Comparison of ENCODE assay signal across 15 cellular contexts in genomic region chr17:59643159-59643857, GRCh38. TPM values are rescaled to one million over a fixed set of nuclear protein-coding genes. Genes with fewer than 3 reads are reported as not detected.
DNase-seq lines count a peak whose midpoint lies in the region; ATAC-seq and TF ChIP-seq lines count a peak whose summit lies in the region.
"Had no signal": no experiment of that assay in that cellular context is flagged by ENCODE, and none has a peak within 500 bp of the region (broad histone marks: within the 10 kb centered on the region; RNA-seq: fewer than 3 reads in every experiment).

No MANE protein-coding gene starts in this region.

- TF ChIP-seq EP300 in transverse colon (IDR thresholded peaks at IDR 0.05; ENCODE audit: low read depth) = no peak

- H3K4me3 ChIP-seq in breast epithelium (no peak overlapping the region), thyroid gland (replicated peaks in 1 of 3) (no peak overlapping the region), transverse colon (no peak overlapping the region)

- POLR2A ChIA-PET in MCF 10A (lab: Yijun Ruan, JAX) = interaction anchor here (0.9 to 3.1 kb wide), 6 partner anchors 9 to 64 kb away, joined by 3 to 27 read pairs (median 4); partner anchors contain the start of genes CLTC, PTRH2 and VMP1
- POLR2A ChIA-PET in T-cell (lab: Charles Lee) = no interaction called here

- TF ChIP-seq CTCF in MCF 10A (IDR thresholded peaks at IDR 0.05; ENCODE audit: unreplicated experiment) (no peak), breast epithelium (IDR thresholded peaks at IDR 0.05) (no peak), thyroid gland (IDR thresholded peaks at IDR 0.05) (peak in 1 of 6 experiments; percentile 21), transverse colon (IDR thresholded peaks at IDR 0.05) (no peak)

- CTCF ChIA-PET in MCF 10A (lab: Yijun Ruan, JAX) (interaction anchor here (0.5 kb wide), 1 partner anchor 272 kb away, joined by 3 read pairs; no protein-coding TSS in a partner anchor), T-cell (lab: Charles Lee) (interaction anchor here in 1 of 2 donors (0.5 to 0.9 kb wide), 2 partner anchors 24 to 109 kb away, joined by 3 to 4 read pairs; partner anchors contain the start of gene CLTC)

- no peak for DNase-seq in MCF 10A (ENCODE audit: unreplicated experiment)
- no peak for DNase-seq in breast epithelium (ENCODE audit: low spot score in 2 of 2)
- no peak for DNase-seq in T-cell
- DNase-seq in left ventricle myocardium superior = no peak
- DNase-seq in thyroid gland = no peak
- no peak for DNase-seq in Ammon's horn (ENCODE audit: low spot score)
- DNase-seq in transverse colon = no peak
- DNase-seq: activated naive CD4-positive, alpha-beta T cell treated with anti-CD3 and anti-CD28 coated beads, Interleukin-2, amount 10 ng/mL, durations not matched to agents 7 days and 5 days; hypothalamus; NCI-H187 treated with DMSO at 0.1 percent for 48 hours; retina; stimulated activated naive CD8-positive, alpha-beta T cell treated with anti-CD3 and anti-CD28 coated beads, Interleukin-15, amount 100 ng/mL, for 72 hours; T-helper 1 cell had no signal

- in situ Hi-C loops in transverse colon (cut with MboI; ENCODE audit: low pct_ligation_motif_present in 1 of 4, low pct_unique_long_range_greater_than_20kb in 1 of 4, low sequenced_read_pairs in 3 of 4) = no loop called here

- no peaks in the 10 kb centered on the region for H3K27me3 ChIP-seq in breast epithelium
- no peaks in the 10 kb centered on the region for H3K27me3 ChIP-seq in thyroid gland
- no peaks in the 10 kb centered on the region for H3K27me3 ChIP-seq in transverse colon

- BruUV-seq in MCF 10A (replicated peaks; lab: Mats Ljungman, UMichigan) = no TSS peak

- H3K36me3 Mint-ChIP-seq in MCF 10A (ENCODE audit: insufficient read depth, unreplicated experiment) (peaks cover 71% of the 10 kb centered on the region), T-cell (peaks cover 18% of the 10 kb centered on the region)

- peak overlapping the region; percentile 76 for H3K27ac Mint-ChIP-seq in MCF 10A (ENCODE audit: low read depth, unreplicated experiment)
- peak overlapping the region; percentile 34 to 50 for H3K27ac Mint-ChIP-seq in T-cell
- H3K27ac Mint-ChIP-seq: activated naive CD4-positive, alpha-beta T cell treated with anti-CD3 and anti-CD28 coated beads, Interleukin-2, amount 10 ng/mL, durations not matched to agents 7 days and 5 days; stimulated activated naive CD8-positive, alpha-beta T cell treated with anti-CD3 and anti-CD28 coated beads, Interleukin-15, amount 100 ng/mL, for 72 hours had no signal

- no peaks in the 10 kb centered on the region for H3K27me3 Mint-ChIP-seq in MCF 10A (ENCODE audit: insufficient read depth, unreplicated experiment)
- H3K27me3 Mint-ChIP-seq in T-cell = no peaks in the 10 kb centered on the region
- H3K27me3 Mint-ChIP-seq: activated naive CD4-positive, alpha-beta T cell treated with anti-CD3 and anti-CD28 coated beads, Interleukin-2, amount 10 ng/mL, durations not matched to agents 7 days and 5 days; stimulated activated naive CD8-positive, alpha-beta T cell treated with anti-CD3 and anti-CD28 coated beads, Interleukin-15, amount 100 ng/mL, for 72 hours had no signal

- H3K9me3 Mint-ChIP-seq in MCF 10A (ENCODE audit: unreplicated experiment) (no peaks in the 10 kb centered on the region), T-cell (no peaks in the 10 kb centered on the region)
- H3K9me3 Mint-ChIP-seq: activated naive CD4-positive, alpha-beta T cell treated with anti-CD3 and anti-CD28 coated beads, Interleukin-2, amount 10 ng/mL, durations not matched to agents 7 days and 5 days; stimulated activated naive CD8-positive, alpha-beta T cell treated with anti-CD3 and anti-CD28 coated beads, Interleukin-15, amount 100 ng/mL, for 72 hours had no signal

- H3K9me3 ChIP-seq in breast epithelium = no peaks in the 10 kb centered on the region
- no peaks in the 10 kb centered on the region for H3K9me3 ChIP-seq in thyroid gland
- no peaks in the 10 kb centered on the region for H3K9me3 ChIP-seq in transverse colon

- WGBS in thyroid gland, 2 donors = 53 to 64% methylated on average over 4 of the region's 4 CpGs
- 63 to 64% methylated on average over 4 of the region's 4 CpGs for WGBS in transverse colon (ENCODE audit: low coverage in 1 of 2), 2 donors

- H3K4me1 ChIP-seq in breast epithelium (peaks cover 3 to 6% of the 10 kb centered on the region in 2 donors), thyroid gland (peaks cover 56 to 59% of the 10 kb centered on the region in 2 donors), transverse colon (peaks cover 10 to 54% (median 35%) of the 10 kb centered on the region in 4 donors)

- intact Hi-C loops in MCF 10A (cut with micrococcal nuclease) (no loop called here), breast epithelium (cut with DNase I; ENCODE audit: low total_unique reads) (no loop called here), left ventricle myocardium superior (cut with micrococcal nuclease) (no loop called here), thyroid gland (cut with DNase I) (no loop called here), transverse colon (cut with DNase I; ENCODE audit: low total_unique reads) (no loop called here)

- H3K36me3 ChIP-seq in breast epithelium (peaks cover 5% of the 10 kb centered on the region), thyroid gland (peaks cover 8 to 10% of the 10 kb centered on the region in 2 donors), transverse colon (peaks cover 0 to 11% (median 0%) of the 10 kb centered on the region in 4 donors)

- no peak overlapping the region for H3K27ac ChIP-seq in breast epithelium
- H3K27ac ChIP-seq in thyroid gland = peak overlapping the region; percentile 13 to 57 (median 33)
- H3K27ac ChIP-seq in transverse colon = no peak overlapping the region
- H3K27ac ChIP-seq: C4-2B had no signal

- TF ChIP-seq POLR2A in breast epithelium (IDR thresholded peaks at IDR 0.05) = no peak
- no peak for TF ChIP-seq POLR2A in thyroid gland (IDR thresholded peaks at IDR 0.05)
- no peak for TF ChIP-seq POLR2A in transverse colon (IDR thresholded peaks at IDR 0.05)

- no peak overlapping the region for H3K4me3 Mint-ChIP-seq in MCF 10A (ENCODE audit: unreplicated experiment)
- H3K4me3 Mint-ChIP-seq in T-cell = no peak overlapping the region
- H3K4me3 Mint-ChIP-seq: activated naive CD4-positive, alpha-beta T cell treated with anti-CD3 and anti-CD28 coated beads, Interleukin-2, amount 10 ng/mL, durations not matched to agents 7 days and 5 days; stimulated activated naive CD8-positive, alpha-beta T cell treated with anti-CD3 and anti-CD28 coated beads, Interleukin-15, amount 100 ng/mL, for 72 hours had no signal

- H3K4me1 Mint-ChIP-seq in MCF 10A (ENCODE audit: insufficient read depth, unreplicated experiment) (peaks cover 24% of the 10 kb centered on the region), T-cell (peaks cover 57 to 66% (median 58%) of the 10 kb centered on the region in 3 donors)

- ATAC-seq in T-cell (replicated peaks in 1 of 4) (no peak), left ventricle myocardium superior (peak; percentile 36), HG02759 (IDR thresholded peaks at IDR 0.05; ENCODE audit: unreplicated experiment) (no peak)
- ATAC-seq: stimulated activated naive CD8-positive, alpha-beta T cell treated with anti-CD3 and anti-CD28 coated beads, Interleukin-15, amount 100 ng/mL, for 72 hours had no signal

RNA-seq across cellular contexts. Expression of gene CLTC, which starts 23.6 kb away (rescaled TPM):
- total RNA-seq in MCF 10A (2022) (240 and 288 TPM in 2 replicates), breast epithelium (100 to 1,000 TPM; 199 to 231 (median 213) TPM), T-cell (10 to 100 TPM; 70.3 to 98.7 (median 85.3) TPM), left ventricle myocardium superior (143 TPM), thyroid gland (100 to 1,000 TPM; 250 to 474 (median 364) TPM), transverse colon (100 to 1,000 TPM; 165 to 283 (median 242) TPM)

Comparison
In these comparisons a context has a peak if more than half of its experiments do, and no peak if none do; other contexts are left out.
1. H3K27ac ChIP-seq: peak in thyroid gland (3 of 3); none in breast epithelium (0 of 2) and transverse colon (0 of 4).